In the genomic region with DNA sequence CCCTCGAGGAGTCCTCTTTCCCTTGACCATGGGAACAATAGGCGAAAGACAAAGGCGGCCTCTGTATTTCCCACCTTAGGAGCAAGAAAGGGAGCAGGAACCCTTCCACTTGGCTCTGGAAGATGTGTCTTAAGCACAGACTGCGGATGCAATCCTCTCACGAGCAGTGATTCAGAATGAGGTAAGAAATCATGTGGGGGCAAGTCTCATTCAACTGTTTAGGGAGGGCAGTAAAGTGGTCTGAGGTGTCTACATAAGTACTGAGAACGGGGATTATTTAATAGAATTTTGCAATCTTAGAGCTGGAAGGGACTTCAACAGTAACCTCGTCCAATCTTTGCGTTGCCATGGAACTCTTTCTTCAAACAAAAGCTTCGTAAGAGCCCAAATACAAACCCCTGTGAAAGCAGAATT, we compare ENCODE assay signal across 8 cellular contexts. TPM values are rescaled to one million over a fixed set of nuclear protein-coding genes. Genes with fewer than 3 reads are reported as not detected.
DNase-seq lines count a peak whose midpoint lies in the region; ATAC-seq, FAIRE-seq and TF ChIP-seq lines count a peak whose summit lies in the region.

No MANE protein-coding gene starts in this region.

- no peak overlapping the region for H3K4me3 Mint-ChIP-seq in activated B cell treated with CpG ODN at 0.5 μM for 24 hours

- CTCF ChIA-PET in activated B cell treated with CpG ODN at 0.5 μM for 24 hours (lab: Charles Lee), result interaction anchor here (0.8 to 7.6 kb wide), 10 partner anchors 11 to 348 kb away, joined by 3 to 125 read pairs (median 4); no protein-coding TSS in a partner anchor

- H3K4me2 ChIP-seq in skeletal muscle satellite cell (ENCODE audit: low read length), result peak overlapping the region; percentile 95

- H3K9me3 Mint-ChIP-seq in activated B cell treated with CpG ODN at 0.5 μM for 24 hours, result no peaks in the 10 kb centered on the region

- ATAC-seq in activated B cell treated with CpG ODN at 0.5 μM for 24 hours (ENCODE audit: low read depth) (no peak), gastroesophageal sphincter (peak; percentile 73), GM18861 (IDR thresholded peaks at IDR 0.05; ENCODE audit: unreplicated experiment) (no peak)

- no peak for FAIRE-seq in small intestine (lab: Jason Lieb, UNC)

- H3K4me1 ChIP-seq in gastroesophageal sphincter, result peaks cover 0 to 50% (median 16%) of the 10 kb centered on the region in 3 donors
- H3K4me1 ChIP-seq in skeletal muscle satellite cell (ENCODE audit: control insufficient read depth, insufficient read depth, low read length), result peaks cover 34% of the 10 kb centered on the region
- no peaks in the 10 kb centered on the region for H3K4me1 ChIP-seq in small intestine (ENCODE audit: control insufficient read depth in 2 of 2, insufficient read depth in 1 of 2, low read depth in 1 of 2, low read length in 1 of 2)

- POLR2A ChIA-PET in activated B cell treated with CpG ODN at 0.5 μM for 24 hours (lab: Charles Lee), result interaction anchor here (1.4 kb wide), 1 partner anchor 31 kb away, joined by 7 read pairs; no protein-coding TSS in a partner anchor

- intact Hi-C loops in activated B cell treated with CpG ODN at 0.5 μM for 24 hours (cut with micrococcal nuclease), result loop anchor here (1.0 to 2.0 kb wide), 9 partner anchors 31 to 866 kb away; a partner anchor contains a TSS

- no peaks in the 10 kb centered on the region for H3K36me3 Mint-ChIP-seq in activated B cell treated with CpG ODN at 0.5 μM for 24 hours (ENCODE audit: low read depth)

- H3K27me3 ChIP-seq in gastroesophageal sphincter (no peaks in the 10 kb centered on the region), skeletal muscle satellite cell (ENCODE audit: control insufficient read depth, insufficient read depth, low read length) (no peaks in the 10 kb centered on the region), small intestine (ENCODE audit: control insufficient read depth in 2 of 2, insufficient read depth in 2 of 2, low read length in 2 of 2) (no peaks in the 10 kb centered on the region)

- peaks cover 24% of the 10 kb centered on the region for H3K4me1 Mint-ChIP-seq in activated B cell treated with CpG ODN at 0.5 μM for 24 hours

- TF ChIP-seq CTCF in GM12872 (IDR thresholded peaks at IDR 0.05; ENCODE audit: insufficient read depth, low read depth, low read length) (0 out of 3 replicates have a peak, but pooled peaks have one; percentile 0), activated B cell treated with CpG ODN at 0.5 μM for 24 hours (IDR thresholded peaks at IDR 0.05) (peak; percentile 16), gastroesophageal sphincter (IDR thresholded peaks at IDR 0.05) (no peak)

- TF ChIP-seq EP300 in gastroesophageal sphincter (IDR thresholded peaks at IDR 0.05), result no peak

- DNase-seq in activated B cell treated with CpG ODN at 0.5 μM for 24 hours, result no peak
- no peak for DNase-seq in T-helper 9 cell
- DNase-seq in small intestine, result no peak
- no peak for DNase-seq in NK-92 treated with Interleukin-12 subunit alpha and Interleukin-12 subunit beta, amount 100 ng/mL, for 24 hours (lab: John Stamatoyannopoulos, UW)

- H3K27ac ChIP-seq in gastroesophageal sphincter (peak overlapping the region in 3 of 4 donors; percentile 23 to 90 (median 84)), small intestine (ENCODE audit: low read depth in 1 of 2, low read length in 1 of 2) (peak overlapping the region in 1 of 2 donors; percentile 73)

- H3K4me3 ChIP-seq in gastroesophageal sphincter (no peak overlapping the region), skeletal muscle satellite cell (ENCODE audit: low read length) (peak overlapping the region; percentile 6), small intestine (ENCODE audit: low read depth in 1 of 2, low read length in 2 of 2) (no peak overlapping the region)

- peaks cover 3% of the 10 kb centered on the region for H3K27me3 Mint-ChIP-seq in activated B cell treated with CpG ODN at 0.5 μM for 24 hours

- H3K36me3 ChIP-seq in gastroesophageal sphincter (no peaks in the 10 kb centered on the region), skeletal muscle satellite cell (ENCODE audit: insufficient read depth, low read length) (no peaks in the 10 kb centered on the region), small intestine (ENCODE audit: control insufficient read depth in 2 of 2, insufficient read depth in 2 of 2, low read length in 2 of 2) (no peaks in the 10 kb centered on the region)

- no peaks in the 10 kb centered on the region for H3K9me3 ChIP-seq in gastroesophageal sphincter
- H3K9me3 ChIP-seq in skeletal muscle satellite cell (replicated peaks; ENCODE audit: low read length), result no peaks in the 10 kb centered on the region
- no peaks in the 10 kb centered on the region for H3K9me3 ChIP-seq in small intestine (ENCODE audit: control insufficient read depth, low read depth)

- TF ChIP-seq POLR2A in gastroesophageal sphincter (IDR thresholded peaks at IDR 0.05), result no peak

- H3K27ac Mint-ChIP-seq in activated B cell treated with CpG ODN at 0.5 μM for 24 hours, result no peak overlapping the region

- 0 to 41% methylated on average over 2 to 9 of the region's 9 CpGs for WGBS in gastroesophageal sphincter (ENCODE audit: low coverage in 1 of 2), 2 donors
- WGBS in small intestine, 3 donors, result 57 to 60% (median 59%) methylated on average over 9 of the region's 9 CpGs

- peak overlapping the region; percentile 88 for H3K9ac ChIP-seq in skeletal muscle satellite cell (ENCODE audit: low read depth, low read length)

RNA-seq across cellular contexts. Expression of a gene that starts 1.6 kb away (rescaled TPM):
- total RNA-seq in activated B cell treated with CpG ODN at 0.5 μM for 24 hours (0.33 and 0.37 TPM in 2 replicates), gastroesophageal sphincter (10 to 100 TPM in 1 of 4 donors, 1 to 10 TPM in 3; 5.0 to 14.9 (median 8.4) TPM)
- total RNA-seq in skeletal muscle satellite cell (2012; rRNA removed), result 21.6 and 38.0 TPM in 2 replicates
- 1 to 10 TPM in 1 of 3 donors, under 1 TPM in 2; 0.45 to 1.7 (median 0.54) TPM for polyA plus RNA-seq in small intestine

RNA-seq across cellular contexts. Expression of a gene that starts 21.4 kb away (rescaled TPM):
- total RNA-seq in activated B cell treated with CpG ODN at 0.5 μM for 24 hours (61.2 and 65.4 TPM in 2 replicates), gastroesophageal sphincter (10 to 100 TPM; 43.7 to 60.1 (median 52.6) TPM)
- total RNA-seq in skeletal muscle satellite cell (2012; rRNA removed), result 41.3 and 45.4 TPM in 2 replicates
- polyA plus RNA-seq in small intestine, result 10 to 100 TPM; 21.6 to 40.8 (median 22.6) TPM

RNA-seq across cellular contexts. Expression of a gene that starts 51.0 kb away (rescaled TPM):
- total RNA-seq in activated B cell treated with CpG ODN at 0.5 μM for 24 hours (71.2 and 72.1 TPM in 2 replicates), gastroesophageal sphincter (10 to 100 TPM; 45.0 to 77.4 (median 55.5) TPM)
- total RNA-seq in skeletal muscle satellite cell (2012; rRNA removed), result 20.8 and 29.5 TPM in 2 replicates
- 10 to 100 TPM; 56.4 to 93.5 (median 85.0) TPM for polyA plus RNA-seq in small intestine

Comparison
In these comparisons a context has a peak if more than half of its experiments do, and no peak if none do; other contexts are left out.
1. CTCF ChIP-seq: peak in GM12872 (single experiment) and activated B cell treated with CpG ODN at 0.5 μM for 24 hours (single experiment); none in gastroesophageal sphincter (0 of 4).